1 cellular context compared by ENCODE assay signal in the genomic region with DNA sequence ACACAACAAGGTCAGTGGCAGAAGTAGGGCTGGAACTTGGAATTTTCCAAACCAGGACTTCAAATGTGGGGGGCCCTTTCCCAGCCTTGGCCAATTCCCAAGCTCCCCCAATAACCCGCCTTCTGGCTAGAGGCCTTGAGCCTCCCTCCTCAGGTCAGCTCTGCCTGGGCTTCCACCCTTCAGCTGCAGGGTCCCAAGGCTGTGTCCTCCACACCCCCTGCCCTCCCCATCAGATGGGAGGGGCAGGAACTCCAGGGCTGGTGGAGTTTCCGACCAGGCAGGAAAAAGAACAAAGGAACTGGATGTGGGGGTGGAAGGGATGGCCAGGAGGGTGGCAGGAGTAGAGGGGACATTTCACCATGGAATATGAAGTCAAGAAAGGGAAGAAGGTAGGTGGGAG.
TF ChIP-seq lines count a peak whose summit lies in the region.

A gene (plus strand): TSS at position 343 of the 400 bp plus-strand sequence. CDS start 17 bp downstream, at position 360.

TF ChIP-seq in GM23338, 12 proteins besides CTCF, POLR2A, EP300 and RAD21 (continued from another document):
- TF ChIP-seq, protein P1, sequence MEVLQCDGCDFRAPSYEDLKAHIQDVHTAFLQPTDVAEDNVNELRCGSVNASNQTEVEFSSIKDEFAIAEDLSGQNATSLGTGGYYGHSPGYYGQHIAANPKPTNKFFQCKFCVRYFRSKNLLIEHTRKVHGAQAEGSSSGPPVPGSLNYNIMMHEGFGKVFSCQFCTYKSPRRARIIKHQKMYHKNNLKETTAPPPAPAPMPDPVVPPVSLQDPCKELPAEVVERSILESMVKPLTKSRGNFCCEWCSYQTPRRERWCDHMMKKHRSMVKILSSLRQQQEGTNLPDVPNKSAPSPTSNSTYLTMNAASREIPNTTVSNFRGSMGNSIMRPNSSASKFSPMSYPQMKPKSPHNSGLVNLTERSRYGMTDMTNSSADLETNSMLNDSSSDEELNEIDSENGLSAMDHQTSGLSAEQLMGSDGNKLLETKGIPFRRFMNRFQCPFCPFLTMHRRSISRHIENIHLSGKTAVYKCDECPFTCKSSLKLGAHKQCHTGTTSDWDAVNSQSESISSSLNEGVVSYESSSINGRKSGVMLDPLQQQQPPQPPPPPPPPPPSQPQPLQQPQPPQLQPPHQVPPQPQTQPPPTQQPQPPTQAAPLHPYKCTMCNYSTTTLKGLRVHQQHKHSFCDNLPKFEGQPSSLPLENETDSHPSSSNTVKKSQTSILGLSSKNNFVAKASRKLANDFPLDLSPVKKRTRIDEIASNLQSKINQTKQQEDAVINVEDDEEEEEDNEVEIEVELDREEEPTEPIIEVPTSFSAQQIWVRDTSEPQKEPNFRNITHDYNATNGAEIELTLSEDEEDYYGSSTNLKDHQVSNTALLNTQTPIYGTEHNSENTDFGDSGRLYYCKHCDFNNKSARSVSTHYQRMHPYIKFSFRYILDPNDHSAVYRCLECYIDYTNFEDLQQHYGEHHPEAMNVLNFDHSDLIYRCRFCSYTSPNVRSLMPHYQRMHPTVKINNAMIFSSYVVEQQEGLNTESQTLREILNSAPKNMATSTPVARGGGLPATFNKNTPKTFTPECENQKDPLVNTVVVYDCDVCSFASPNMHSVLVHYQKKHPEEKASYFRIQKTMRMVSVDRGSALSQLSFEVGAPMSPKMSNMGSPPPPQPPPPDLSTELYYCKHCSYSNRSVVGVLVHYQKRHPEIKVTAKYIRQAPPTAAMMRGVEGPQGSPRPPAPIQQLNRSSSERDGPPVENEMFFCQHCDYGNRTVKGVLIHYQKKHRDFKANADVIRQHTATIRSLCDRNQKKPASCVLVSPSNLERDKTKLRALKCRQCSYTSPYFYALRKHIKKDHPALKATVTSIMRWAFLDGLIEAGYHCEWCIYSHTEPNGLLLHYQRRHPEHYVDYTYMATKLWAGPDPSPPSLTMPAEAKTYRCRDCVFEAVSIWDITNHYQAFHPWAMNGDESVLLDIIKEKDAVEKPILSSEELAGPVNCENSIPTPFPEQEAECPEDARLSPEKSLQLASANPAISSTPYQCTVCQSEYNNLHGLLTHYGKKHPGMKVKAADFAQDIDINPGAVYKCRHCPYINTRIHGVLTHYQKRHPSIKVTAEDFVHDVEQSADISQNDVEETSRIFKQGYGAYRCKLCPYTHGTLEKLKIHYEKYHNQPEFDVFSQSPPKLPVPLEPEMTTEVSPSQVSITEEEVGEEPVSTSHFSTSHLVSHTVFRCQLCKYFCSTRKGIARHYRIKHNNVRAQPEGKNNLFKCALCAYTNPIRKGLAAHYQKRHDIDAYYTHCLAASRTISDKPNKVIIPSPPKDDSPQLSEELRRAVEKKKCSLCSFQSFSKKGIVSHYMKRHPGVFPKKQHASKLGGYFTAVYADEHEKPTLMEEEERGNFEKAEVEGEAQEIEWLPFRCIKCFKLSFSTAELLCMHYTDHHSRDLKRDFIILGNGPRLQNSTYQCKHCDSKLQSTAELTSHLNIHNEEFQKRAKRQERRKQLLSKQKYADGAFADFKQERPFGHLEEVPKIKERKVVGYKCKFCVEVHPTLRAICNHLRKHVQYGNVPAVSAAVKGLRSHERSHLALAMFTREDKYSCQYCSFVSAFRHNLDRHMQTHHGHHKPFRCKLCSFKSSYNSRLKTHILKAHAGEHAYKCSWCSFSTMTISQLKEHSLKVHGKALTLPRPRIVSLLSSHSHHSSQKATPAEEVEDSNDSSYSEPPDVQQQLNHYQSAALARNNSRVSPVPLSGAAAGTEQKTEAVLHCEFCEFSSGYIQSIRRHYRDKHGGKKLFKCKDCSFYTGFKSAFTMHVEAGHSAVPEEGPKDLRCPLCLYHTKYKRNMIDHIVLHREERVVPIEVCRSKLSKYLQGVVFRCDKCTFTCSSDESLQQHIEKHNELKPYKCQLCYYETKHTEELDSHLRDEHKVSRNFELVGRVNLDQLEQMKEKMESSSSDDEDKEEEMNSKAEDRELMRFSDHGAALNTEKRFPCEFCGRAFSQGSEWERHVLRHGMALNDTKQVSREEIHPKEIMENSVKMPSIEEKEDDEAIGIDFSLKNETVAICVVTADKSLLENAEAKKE (CRISPR knock-in tag; IDR thresholded peaks at IDR 0.05) = no peak
- no peak for TF ChIP-seq ZNF331 (CRISPR knock-in tag; IDR thresholded peaks at IDR 0.05; ENCODE audit: low read depth)
- no peak for TF ChIP-seq EZH2 (IDR thresholded peaks at IDR 0.05; ENCODE audit: low read depth, unreplicated experiment)
- TF ChIP-seq, protein P2, sequence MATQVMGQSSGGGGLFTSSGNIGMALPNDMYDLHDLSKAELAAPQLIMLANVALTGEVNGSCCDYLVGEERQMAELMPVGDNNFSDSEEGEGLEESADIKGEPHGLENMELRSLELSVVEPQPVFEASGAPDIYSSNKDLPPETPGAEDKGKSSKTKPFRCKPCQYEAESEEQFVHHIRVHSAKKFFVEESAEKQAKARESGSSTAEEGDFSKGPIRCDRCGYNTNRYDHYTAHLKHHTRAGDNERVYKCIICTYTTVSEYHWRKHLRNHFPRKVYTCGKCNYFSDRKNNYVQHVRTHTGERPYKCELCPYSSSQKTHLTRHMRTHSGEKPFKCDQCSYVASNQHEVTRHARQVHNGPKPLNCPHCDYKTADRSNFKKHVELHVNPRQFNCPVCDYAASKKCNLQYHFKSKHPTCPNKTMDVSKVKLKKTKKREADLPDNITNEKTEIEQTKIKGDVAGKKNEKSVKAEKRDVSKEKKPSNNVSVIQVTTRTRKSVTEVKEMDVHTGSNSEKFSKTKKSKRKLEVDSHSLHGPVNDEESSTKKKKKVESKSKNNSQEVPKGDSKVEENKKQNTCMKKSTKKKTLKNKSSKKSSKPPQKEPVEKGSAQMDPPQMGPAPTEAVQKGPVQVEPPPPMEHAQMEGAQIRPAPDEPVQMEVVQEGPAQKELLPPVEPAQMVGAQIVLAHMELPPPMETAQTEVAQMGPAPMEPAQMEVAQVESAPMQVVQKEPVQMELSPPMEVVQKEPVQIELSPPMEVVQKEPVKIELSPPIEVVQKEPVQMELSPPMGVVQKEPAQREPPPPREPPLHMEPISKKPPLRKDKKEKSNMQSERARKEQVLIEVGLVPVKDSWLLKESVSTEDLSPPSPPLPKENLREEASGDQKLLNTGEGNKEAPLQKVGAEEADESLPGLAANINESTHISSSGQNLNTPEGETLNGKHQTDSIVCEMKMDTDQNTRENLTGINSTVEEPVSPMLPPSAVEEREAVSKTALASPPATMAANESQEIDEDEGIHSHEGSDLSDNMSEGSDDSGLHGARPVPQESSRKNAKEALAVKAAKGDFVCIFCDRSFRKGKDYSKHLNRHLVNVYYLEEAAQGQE (IDR thresholded peaks at IDR 0.05; ENCODE audit: unreplicated experiment) = no peak
- no peak for TF ChIP-seq JUNB (IDR thresholded peaks at IDR 0.05; ENCODE audit: unreplicated experiment)
- TF ChIP-seq STAT1 (IDR thresholded peaks at IDR 0.05; ENCODE audit: unreplicated experiment) = no peak
